8 cellular contexts compared by ENCODE assay signal in genomic region chr16:424623-425081, GRCh38. TPM values are rescaled to one million over a fixed set of nuclear protein-coding genes. Genes with fewer than 3 reads are reported as not detected.
DNase-seq lines count a peak whose midpoint lies in the region; ATAC-seq and TF ChIP-seq lines count a peak whose summit lies in the region.

No MANE protein-coding gene starts in this region.

- peaks cover 0 to 3% of the 10 kb centered on the region in 2 donors for H3K27me3 Mint-ChIP-seq in natural killer cell (ENCODE audit: low read depth in 2 of 2)

- peaks cover 28 to 35% of the 10 kb centered on the region in 2 donors for H3K4me1 Mint-ChIP-seq in natural killer cell

- peak overlapping the region; percentile 92 for H3K4me3 Mint-ChIP-seq in natural killer cell

- H3K4me3 ChIP-seq in epithelial cell of esophagus (ENCODE audit: low read length) = peak overlapping the region; percentile 51

- no peak for ATAC-seq in natural killer cell
- ATAC-seq in GM21786 (IDR thresholded peaks at IDR 0.05; ENCODE audit: unreplicated experiment) = no peak

- peak overlapping the region; percentile 89 to 91 for H3K27ac Mint-ChIP-seq in natural killer cell

- TF ChIP-seq CTCF in epithelial cell of esophagus (IDR thresholded peaks at IDR 0.05; ENCODE audit: insufficient read depth, low read depth, low read length, missing control alignments) = no peak
- no peak for TF ChIP-seq CTCF in natural killer cell (IDR thresholded peaks at IDR 0.05)

- H3K9me3 Mint-ChIP-seq in natural killer cell = no peaks in the 10 kb centered on the region

- H3K36me3 Mint-ChIP-seq in natural killer cell = no peaks in the 10 kb centered on the region

- DNase-seq in DMS 273 (lab: John Stamatoyannopoulos, UW; ENCODE audit: unreplicated experiment) = peak; percentile 74
- no peak for DNase-seq in DMS 273 treated with DMSO at 0.1 percent for 48 hours (lab: John Stamatoyannopoulos, UW)
- DNase-seq in RPMI7951 (ENCODE audit: low read depth) = peak; percentile 42
- DNase-seq in epithelial cell of esophagus (ENCODE audit: low read depth) = peak; percentile 38
- DNase-seq in natural killer cell = no peak
- DNase-seq in NCI-H446 treated with DMSO at 0.1 percent for 48 hours (lab: John Stamatoyannopoulos, UW) = no peak
- DNase-seq in stimulated activated CD4-positive, alpha-beta T cell treated with anti-CD3 and anti-CD28 coated beads, Interleukin-12 subunit alpha, Interleukin-12 subunit beta, amount 100 ng/mL, for 4 hours = no peak

- intact Hi-C loops in natural killer cell (cut with micrococcal nuclease) = loop anchor here (1.0 to 2.0 kb wide), 2 partner anchors 32 to 165 kb away; no protein-coding TSS in a partner anchor

RNA-seq across cellular contexts. Expression of gene RAB11FIP3, which starts 0.8 kb away (rescaled TPM):
- total RNA-seq in RPMI7951 (2014; rRNA removed; shearing (Covaris generic)) = 6.5 and 10.1 TPM in 2 replicates
- total RNA-seq in natural killer cell = 10 to 100 TPM; 51.0 to 61.2 (median 55.3) TPM

RNA-seq across cellular contexts. Expression of gene DECR2, which starts 23.0 kb away (rescaled TPM):
- total RNA-seq in RPMI7951 (2014; rRNA removed; shearing (Covaris generic)) = 8.9 and 10.1 TPM in 2 replicates
- 10 to 100 TPM in 2 of 3 donors, 1 to 10 TPM in 1; 9.5 to 13.0 (median 12.9) TPM for total RNA-seq in natural killer cell

RNA-seq across cellular contexts. Expression of gene NME4, which starts 27.7 kb away (rescaled TPM):
- 72.3 and 76.0 TPM in 2 replicates for total RNA-seq in RPMI7951 (2014; rRNA removed; shearing (Covaris generic))
- total RNA-seq in natural killer cell = 10 to 100 TPM; 10.7 to 27.4 (median 25.4) TPM

RNA-seq across cellular contexts. Expression of gene PGAP6, which starts 42.9 kb away (rescaled TPM):
- total RNA-seq in RPMI7951 (2014; rRNA removed; shearing (Covaris generic)) = 20.2 and 25.8 TPM in 2 replicates
- 10 to 100 TPM; 48.0 to 66.7 (median 54.2) TPM for total RNA-seq in natural killer cell

RNA-seq across cellular contexts. Expression of gene MRPL28, which starts 54.3 kb away (rescaled TPM):
- 119 and 138 TPM in 2 replicates for total RNA-seq in RPMI7951 (2014; rRNA removed; shearing (Covaris generic))
- total RNA-seq in natural killer cell = 10 to 100 TPM; 33.9 to 38.9 (median 37.5) TPM

Comparison
In these comparisons a context has a peak if more than half of its experiments do, and no peak if none do; other contexts are left out.
1. DNase-seq: peak in DMS 273 (single experiment), RPMI7951 (single experiment) and epithelial cell of esophagus (single experiment); none in DMS 273 treated with DMSO at 0.1 percent for 48 hours (single experiment), natural killer cell (single experiment), NCI-H446 treated with DMSO at 0.1 percent for 48 hours (single experiment) and stimulated activated CD4-positive, alpha-beta T cell treated with anti-CD3 and anti-CD28 coated beads, Interleukin-12 subunit alpha, Interleukin-12 subunit beta, amount 100 ng/mL, for 4 hours (single experiment).